Comparison of ENCODE assay signal across 25 cellular contexts in the genomic region with DNA sequence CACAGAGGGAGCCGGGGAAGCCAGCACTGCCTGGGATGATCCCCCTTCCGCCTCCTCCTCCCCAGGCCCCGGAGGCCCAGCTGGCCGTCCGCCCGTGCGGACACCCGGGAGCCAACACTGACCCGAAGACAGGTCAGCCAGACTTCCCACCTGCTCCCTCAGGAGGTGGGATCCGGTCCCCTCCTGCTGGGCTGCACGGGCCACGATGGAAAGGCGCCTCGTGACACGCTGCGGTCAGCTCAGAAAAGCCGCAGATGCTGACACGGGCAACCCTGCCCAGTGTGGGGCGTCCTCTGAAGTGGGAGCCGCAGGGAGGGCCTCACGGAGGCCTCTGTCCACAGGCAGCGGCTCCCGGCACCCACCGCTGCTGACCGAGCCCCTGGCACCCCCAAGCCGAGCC. TPM values are rescaled to one million over a fixed set of nuclear protein-coding genes. Genes with fewer than 3 reads are reported as not detected.
"Had no signal": no experiment of that assay in that cellular context is flagged by ENCODE, and none has a peak within 500 bp of the region (broad histone marks: within the 10 kb centered on the region; RNA-seq: fewer than 3 reads in every experiment).

No MANE protein-coding gene starts in this region.

- H3K4me1 ChIP-seq: right lobe of liver had no signal

- H3K27me3 ChIP-seq: colonic mucosa, hepatocyte, neutrophil, pancreas, right lobe of liver, thyroid gland had no signal

- H3K27me3 Mint-ChIP-seq: memory B cell had no signal

- H3K4me3 Mint-ChIP-seq: memory B cell; natural killer cell; stimulated activated effector memory CD8-positive, alpha-beta T cell treated with anti-CD3 and anti-CD28 coated beads, Interleukin-12 subunit alpha, Interleukin-12 subunit beta, amount 100 ng/mL, for 72 hours had no signal

- FAIRE-seq: endothelial cell of umbilical vein, kidney, pancreas had no signal

- H3K4me3 ChIP-seq: colonic mucosa, esophagus muscularis mucosa, gastroesophageal sphincter, heart left ventricle, hepatocyte, lung, pancreas, right lobe of liver, smooth muscle cell, stomach, thyroid gland had no signal

- H3K79me2 ChIP-seq: hepatocyte had no signal

- H3K4me1 Mint-ChIP-seq: natural killer cell; stimulated activated effector memory CD8-positive, alpha-beta T cell treated with anti-CD3 and anti-CD28 coated beads, Interleukin-12 subunit alpha, Interleukin-12 subunit beta, amount 100 ng/mL, for 72 hours had no signal

- H3K36me3 ChIP-seq: colonic mucosa, esophagus muscularis mucosa, gastroesophageal sphincter, heart left ventricle, pancreas, right lobe of liver, stomach, thyroid gland had no signal

- H3K4me2 ChIP-seq: hepatocyte, smooth muscle cell had no signal

- DNase-seq: dermis blood vessel endothelial cell; effector memory CD4-positive, alpha-beta T cell; heart left ventricle; kidney; natural killer cell; retina; right lobe of liver; stimulated activated CD4-positive, alpha-beta T cell treated with anti-CD3 and anti-CD28 coated beads, Interleukin-2, amount 100 ng/mL, for 24 hours; stimulated activated CD4-positive, alpha-beta T cell treated with anti-CD3 and anti-CD28 coated beads, Interleukin-4, amount 100 ng/mL, for 24 hours; stimulated activated naive CD4-positive, alpha-beta T cell treated with Interleukin-2 at 50 U/mL for 16 hours; stomach; thyroid gland had no signal

- H3K36me3 Mint-ChIP-seq: natural killer cell; stimulated activated effector memory CD8-positive, alpha-beta T cell treated with anti-CD3 and anti-CD28 coated beads, Interleukin-12 subunit alpha, Interleukin-12 subunit beta, amount 100 ng/mL, for 72 hours had no signal

- H3K27ac ChIP-seq: colonic mucosa, esophagus muscularis mucosa, foreskin keratinocyte, gastroesophageal sphincter, heart left ventricle, hepatocyte, neutrophil, right lobe of liver, stomach, thyroid gland had no signal

- H3K27ac Mint-ChIP-seq: memory B cell; natural killer cell; stimulated activated effector memory CD8-positive, alpha-beta T cell treated with anti-CD3 and anti-CD28 coated beads, Interleukin-12 subunit alpha, Interleukin-12 subunit beta, amount 100 ng/mL, for 72 hours had no signal

- H2AFZ ChIP-seq: hepatocyte had no signal

- H3K9me3 ChIP-seq: colonic mucosa, esophagus muscularis mucosa, gastroesophageal sphincter, heart left ventricle, neutrophil, pancreas, right lobe of liver, stomach, thyroid gland had no signal

- H3K9me3 Mint-ChIP-seq: memory B cell; natural killer cell; stimulated activated effector memory CD8-positive, alpha-beta T cell treated with anti-CD3 and anti-CD28 coated beads, Interleukin-12 subunit alpha, Interleukin-12 subunit beta, amount 100 ng/mL, for 72 hours had no signal

- ATAC-seq: foreskin keratinocyte; gastroesophageal sphincter; heart left ventricle; natural killer cell; stimulated activated effector memory CD8-positive, alpha-beta T cell treated with anti-CD3 and anti-CD28 coated beads, Interleukin-12 subunit alpha, Interleukin-12 subunit beta, amount 100 ng/mL, for 72 hours had no signal

RNA-seq across cellular contexts. Expression of a gene that starts 49.3 kb away (rescaled TPM):
- total RNA-seq: dermis blood vessel endothelial cell, endothelial cell of umbilical vein, pulmonary artery endothelial cell, smooth muscle cell had no signal
- polyA plus RNA-seq: endothelial cell of umbilical vein had no signal
